In genomic region chr9:5425006-5425628, GRCh38 we compare ENCODE assay signal across 8 cellular contexts. TPM values are rescaled to one million over a fixed set of nuclear protein-coding genes. Genes with fewer than 3 reads are reported as not detected.
A peak's percentile ranks its signal among the peaks of the same experiment; 100 is the strongest.
DNase-seq lines count a peak whose midpoint lies in the region; FAIRE-seq and TF ChIP-seq lines count a peak whose summit lies in the region.

No MANE protein-coding gene starts in this region.

- intact Hi-C loops in endothelial cell of umbilical vein (cut with micrococcal nuclease) (loop anchor here (1.0 kb wide), 3 partner anchors 165 to 666 kb away; no protein-coding TSS in a partner anchor), thyroid gland (cut with DNase I) (loop anchor here (10.0 kb wide), 1 partner anchor 660 kb away; no protein-coding TSS in a partner anchor)

- no peak overlapping the region for H3K27ac ChIP-seq in endothelial cell of umbilical vein (ENCODE audit: insufficient read depth, low read depth, low read length)
- no peak overlapping the region for H3K27ac ChIP-seq in thyroid gland

- no peaks in the 10 kb centered on the region for H4K20me1 ChIP-seq in endothelial cell of umbilical vein (replicated peaks; ENCODE audit: control insufficient read depth, extremely low read depth, insufficient read depth, low read length)

- FAIRE-seq in endothelial cell of umbilical vein (lab: Jason Lieb, UNC), result peak; percentile 69

- H3K9me1 ChIP-seq in endothelial cell of umbilical vein (replicated peaks; ENCODE audit: control insufficient read depth, extremely low read depth, insufficient read depth, low read length), result no peaks in the 10 kb centered on the region

- no TSS peak for BruUV-seq in endothelial cell of umbilical vein (replicated peaks; lab: Mats Ljungman, UMichigan)

- in situ Hi-C loops in GM13976 (cut with MboI; ENCODE audit: low sequenced_read_pairs, unreplicated experiment), result loop anchor here (10.0 kb wide), 1 partner anchor 670 kb away; no protein-coding TSS in a partner anchor

- H3K9me3 ChIP-seq in endothelial cell of umbilical vein (replicated peaks; ENCODE audit: control insufficient read depth, insufficient read depth, low read length) (no peaks in the 10 kb centered on the region), thyroid gland (no peaks in the 10 kb centered on the region)

- H3K4me1 ChIP-seq in endothelial cell of umbilical vein (ENCODE audit: control insufficient read depth, extremely low read depth, insufficient read depth, low read length) (no peaks in the 10 kb centered on the region), thyroid gland (no peaks in the 10 kb centered on the region)

- CTCF ChIA-PET in endothelial cell of umbilical vein (lab: Charles Lee), result interaction anchor here (0.7 to 6.5 kb wide), 15 partner anchors 9 to 675 kb away, joined by 3 to 151 read pairs (median 4); partner anchors contain the start of genes INSL6 and PLGRKT

- no peaks in the 10 kb centered on the region for H3K79me2 ChIP-seq in endothelial cell of umbilical vein (ENCODE audit: control insufficient read depth, insufficient read depth, low read length)

- dilution Hi-C loops in endothelial cell of umbilical vein (cut with MboI; ENCODE audit: extremely low pct_ligation_motif_present, low sequenced_read_pairs), result loop anchor here (25.0 kb wide), 1 partner anchor 238 kb away; the partner anchor contains the start of gene INSL6

- H3K9ac ChIP-seq in endothelial cell of umbilical vein (replicated peaks; ENCODE audit: extremely low read depth, insufficient read depth, low read length), result no peak overlapping the region

- 94% methylated on average over 2 of the region's 2 CpGs for WGBS in thyroid gland, 2 donors

- H3K36me3 ChIP-seq in endothelial cell of umbilical vein (ENCODE audit: control insufficient read depth in 2 of 2, extremely low read depth in 1 of 2, insufficient read depth in 2 of 2, low read length in 2 of 2) (no peaks in the 10 kb centered on the region), thyroid gland (no peaks in the 10 kb centered on the region)

- TF ChIP-seq CTCF in GM13976 (IDR thresholded peaks at IDR 0.05; ENCODE audit: borderline replicate concordance, control extremely low read depth, extremely low read depth, insufficient read depth, missing control alignments) (no peak), endothelial cell of umbilical vein (IDR thresholded peaks at IDR 0.05; ENCODE audit: extremely low read depth in 1 of 2, insufficient read depth in 1 of 2, low read depth in 1 of 2, low read length in 2 of 2) (peak; percentile 20 to 32), thyroid gland (IDR thresholded peaks at IDR 0.05) (peak in 4 of 6 experiments; percentile 10 to 36 (median 24))

- peak; percentile 64 to 73 for DNase-seq in AML-193 (lab: John Stamatoyannopoulos, UW)
- DNase-seq in GM13976 (ENCODE audit: low spot score), result peak; percentile 41
- peak; percentile 2 for DNase-seq in NCI-H82 treated with DMSO at 0.1 percent for 48 hours (lab: John Stamatoyannopoulos, UW; ENCODE audit: unreplicated experiment)
- peak; percentile 42 for DNase-seq in endothelial cell of umbilical vein (ENCODE audit: low read depth, low spot score)
- DNase-seq in thyroid gland, result no peak
- DNase-seq in OCI-M2 (lab: John Stamatoyannopoulos, UW; ENCODE audit: unreplicated experiment), result no peak
- no peak for DNase-seq in Ammon's horn (ENCODE audit: low spot score)
- DNase-seq in activated CD4-positive, alpha-beta T cell treated with anti-CD3 and anti-CD28 coated beads, Interleukin-2, amount 50 U/mL, for 1 hour, result no peak

- TF ChIP-seq POLR2A in endothelial cell of umbilical vein (IDR thresholded peaks at IDR 0.05; ENCODE audit: low read depth, low read length) (no peak), thyroid gland (IDR thresholded peaks at IDR 0.05) (no peak)

- no peak overlapping the region for H2AFZ ChIP-seq in endothelial cell of umbilical vein (ENCODE audit: low read depth, low read length)

- POLR2A ChIA-PET in endothelial cell of umbilical vein (lab: Charles Lee), result no interaction called here

- H3K4me3 ChIP-seq in endothelial cell of umbilical vein (replicated peaks in 1 of 3; ENCODE audit: insufficient read depth in 1 of 3, low read depth in 1 of 3, low read length in 3 of 3), result no peak overlapping the region
- H3K4me3 ChIP-seq in thyroid gland (replicated peaks in 1 of 3), result no peak overlapping the region

- no peaks in the 10 kb centered on the region for H3K27me3 ChIP-seq in endothelial cell of umbilical vein (ENCODE audit: control insufficient read depth in 2 of 2, insufficient read depth in 2 of 2, low read length in 2 of 2)
- H3K27me3 ChIP-seq in thyroid gland, result no peaks in the 10 kb centered on the region

- H3K4me2 ChIP-seq in endothelial cell of umbilical vein (ENCODE audit: insufficient read depth, low read length), result no peak overlapping the region

TF ChIP-seq in endothelial cell of umbilical vein, 7 proteins besides CTCF, POLR2A, EP300 and RAD21:
- no peak for TF ChIP-seq POLR2AphosphoS5 (IDR thresholded peaks at IDR 0.05; ENCODE audit: insufficient read depth, low read depth, low read length)
- TF ChIP-seq, protein P1, sequence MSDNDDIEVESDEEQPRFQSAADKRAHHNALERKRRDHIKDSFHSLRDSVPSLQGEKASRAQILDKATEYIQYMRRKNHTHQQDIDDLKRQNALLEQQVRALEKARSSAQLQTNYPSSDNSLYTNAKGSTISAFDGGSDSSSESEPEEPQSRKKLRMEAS (IDR thresholded peaks at IDR 0.05; ENCODE audit: insufficient read depth, insufficient read length), result no peak
- no peak for TF ChIP-seq EZH2 (IDR thresholded peaks at IDR 0.05; ENCODE audit: borderline replicate concordance, low read depth, low read length, severe bottlenecking)
- no peak for TF ChIP-seq FOS (IDR thresholded peaks at IDR 0.05; ENCODE audit: borderline replicate concordance, insufficient read depth, low read length)
- TF ChIP-seq GATA2 (IDR thresholded peaks at IDR 0.05; ENCODE audit: insufficient read depth, insufficient read length, low read depth, low read length), result no peak
- TF ChIP-seq JUN (IDR thresholded peaks at IDR 0.05; ENCODE audit: borderline replicate concordance, insufficient read depth, insufficient read length, low read depth), result no peak
- TF ChIP-seq MYC (IDR thresholded peaks at IDR 0.05; ENCODE audit: low read depth, low read length), result no peak

RNA-seq across cellular contexts. Expression of gene PLGRKT, which starts 12.6 kb away (rescaled TPM):
- 20.3 and 21.2 TPM in 2 replicates for total RNA-seq in endothelial cell of umbilical vein
- polyA plus RNA-seq in endothelial cell of umbilical vein, result 3.3 and 3.8 TPM in 2 replicates
- 10.0 and 10.1 TPM in 2 replicates for polyA plus RNA-seq in endothelial cell of umbilical vein (2011; cell fraction: cytosol; rRNA removed)
- 4.6 TPM in 2 replicates for polyA plus RNA-seq in endothelial cell of umbilical vein (2011; cell fraction: nucleus; rRNA removed)
- polyA plus RNA-seq in endothelial cell of umbilical vein (2012), result 12.5 and 14.7 TPM in 2 replicates
- 1.00 and 3.7 TPM in 2 replicates for polyA minus RNA-seq in endothelial cell of umbilical vein
- 2.6 TPM for polyA minus RNA-seq in endothelial cell of umbilical vein (2011; cell fraction: cytosol; rRNA and poly(A)+ RNA removed)
- 1.8 and 2.0 TPM in 2 replicates for polyA minus RNA-seq in endothelial cell of umbilical vein (2011; cell fraction: nucleus; rRNA and poly(A)+ RNA removed)
- 10 to 100 TPM; 16.2 to 32.7 (median 27.7) TPM for total RNA-seq in thyroid gland

RNA-seq across cellular contexts. Expression of gene CD274, which starts 25.2 kb away (rescaled TPM):
- 26.8 and 29.7 TPM in 2 replicates for total RNA-seq in endothelial cell of umbilical vein
- polyA plus RNA-seq in endothelial cell of umbilical vein, result 25.4 and 27.9 TPM in 2 replicates
- polyA plus RNA-seq in endothelial cell of umbilical vein (2011; cell fraction: cytosol; rRNA removed), result 18.5 and 23.3 TPM in 2 replicates
- polyA plus RNA-seq in endothelial cell of umbilical vein (2011; cell fraction: nucleus; rRNA removed), result 57.7 and 59.7 TPM in 2 replicates
- 12.3 and 21.6 TPM in 2 replicates for polyA plus RNA-seq in endothelial cell of umbilical vein (2012)
- polyA minus RNA-seq in endothelial cell of umbilical vein, result 31.0 and 42.3 TPM in 2 replicates
- polyA minus RNA-seq in endothelial cell of umbilical vein (2011; cell fraction: cytosol; rRNA and poly(A)+ RNA removed), result not detected
- polyA minus RNA-seq in endothelial cell of umbilical vein (2011; cell fraction: nucleus; rRNA and poly(A)+ RNA removed), result 42.1 and 42.3 TPM in 2 replicates
- total RNA-seq in thyroid gland, result 1 to 10 TPM; 3.0 to 6.5 (median 4.9) TPM

Comparison
In these comparisons a context has a peak if more than half of its experiments do, and no peak if none do; other contexts are left out.
1. DNase-seq: peak in AML-193 (2 of 2), GM13976 (single experiment), NCI-H82 treated with DMSO at 0.1 percent for 48 hours (single experiment) and endothelial cell of umbilical vein (single experiment); none in thyroid gland (0 of 2), OCI-M2 (single experiment), Ammon's horn (single experiment) and activated CD4-positive, alpha-beta T cell treated with anti-CD3 and anti-CD28 coated beads, Interleukin-2, amount 50 U/mL, for 1 hour (single experiment).